ENCODE assay signal across 8 cellular contexts in the genomic region with DNA sequence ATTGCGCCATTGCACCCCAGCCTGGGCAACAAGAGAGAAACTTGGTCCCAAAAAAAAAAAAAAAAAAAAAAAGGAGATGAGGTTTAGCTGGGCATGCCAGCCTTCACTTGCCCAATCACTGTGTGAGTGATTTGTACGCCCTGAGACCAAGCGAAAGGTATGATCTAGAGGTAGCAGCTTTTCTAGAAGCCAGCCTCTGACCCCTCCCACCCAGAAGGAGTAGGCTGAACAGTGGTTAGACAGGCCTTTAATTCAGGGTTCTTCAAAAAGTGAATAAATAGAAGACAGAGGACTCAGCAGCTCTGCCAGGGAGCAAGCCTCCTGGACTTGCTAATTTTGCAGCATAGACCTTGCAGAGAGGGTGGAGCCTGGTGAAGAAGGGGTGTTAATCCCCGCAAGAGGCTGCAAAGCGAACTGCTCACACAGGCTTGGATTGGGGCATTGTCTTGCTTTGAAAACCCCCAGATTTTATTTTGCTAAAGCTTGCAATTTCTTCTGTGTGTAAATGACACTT. TPM values are rescaled to one million over a fixed set of nuclear protein-coding genes. Genes with fewer than 3 reads are reported as not detected.
A peak's percentile ranks its signal among the peaks of the same experiment; 100 is the strongest.
DNase-seq lines count a peak whose midpoint lies in the region; ATAC-seq and TF ChIP-seq lines count a peak whose summit lies in the region.

No MANE protein-coding gene starts in this region.

- peak overlapping the region; percentile 51; the same call in 1 of the 2 replicates for H3K27ac Mint-ChIP-seq in HFFc6

- H3K27ac ChIP-seq in esophagus muscularis mucosa (replicated peaks in 1 of 4): peak overlapping the region; percentile 63 to 77 (median 70)
- H3K27ac ChIP-seq in psoas muscle: peak overlapping the region; percentile 61

- ATAC-seq in SK-N-SH treated with all-trans-retinoic acid at 6 μM for 48 hours (peak; percentile 51), psoas muscle (no peak), GM21360 (IDR thresholded peaks at IDR 0.05; ENCODE audit: unreplicated experiment) (no peak), GM19452 (IDR thresholded peaks at IDR 0.05; ENCODE audit: unreplicated experiment) (no peak)

- H3K27me3 Mint-ChIP-seq in HFFc6 (ENCODE audit: insufficient read depth): peaks cover 2% of the 10 kb centered on the region; the same call in 1 of the 2 replicates

- intact Hi-C loops in esophagus muscularis mucosa (cut with DNase I): no loop called here
- intact Hi-C loops in psoas muscle (cut with DNase I): no loop called here

- H3K27me3 ChIP-seq in esophagus muscularis mucosa (no peaks in the 10 kb centered on the region), psoas muscle (ENCODE audit: insufficient read depth in 3 of 3, low read length in 2 of 3) (no peaks in the 10 kb centered on the region)

- no peaks in the 10 kb centered on the region for H3K9me3 Mint-ChIP-seq in HFFc6

- 63% methylated on average over 5 of the region's 5 CpGs for WGBS in esophagus muscularis mucosa
- WGBS in psoas muscle, 3 donors: 54 to 71% (median 60%) methylated on average over 5 of the region's 5 CpGs

- H3K4me3 ChIP-seq in esophagus muscularis mucosa (no peak overlapping the region), psoas muscle (no peak overlapping the region)

- H3K4me3 Mint-ChIP-seq in HFFc6: no peak overlapping the region

- H3K4me1 Mint-ChIP-seq in HFFc6 (ENCODE audit: low read depth): peaks cover 35% of the 10 kb centered on the region

- H3K4me1 ChIP-seq in esophagus muscularis mucosa (peaks cover 29 to 53% (median 41%) of the 10 kb centered on the region in 4 donors), psoas muscle (peaks cover 32% of the 10 kb centered on the region)

- DNase-seq in HFFc6 (no peak), esophagus muscularis mucosa (ENCODE audit: extremely low spot score) (no peak), psoas muscle (no peak), midbrain (lab: John Stamatoyannopoulos, UW) (no peak), NCI-H1417 (lab: John Stamatoyannopoulos, UW) (no peak)

- TF ChIP-seq EP300 in esophagus muscularis mucosa (IDR thresholded peaks at IDR 0.05): no peak

- no peaks in the 10 kb centered on the region for H3K9me3 ChIP-seq in esophagus muscularis mucosa
- no peaks in the 10 kb centered on the region for H3K9me3 ChIP-seq in psoas muscle

- no peak for TF ChIP-seq POLR2A in esophagus muscularis mucosa (IDR thresholded peaks at IDR 0.05; ENCODE audit: low read depth)

- TF ChIP-seq CTCF in HFFc6 (IDR thresholded peaks at IDR 0.05) (no peak), esophagus muscularis mucosa (IDR thresholded peaks at IDR 0.05) (no peak), psoas muscle (IDR thresholded peaks at IDR 0.05) (no peak)

- peaks cover 21% of the 10 kb centered on the region for H3K36me3 Mint-ChIP-seq in HFFc6 (ENCODE audit: low read depth)

- peaks cover 0 to 28% (median 15%) of the 10 kb centered on the region in 4 donors for H3K36me3 ChIP-seq in esophagus muscularis mucosa
- peaks cover 0 to 4% of the 10 kb centered on the region in 2 donors for H3K36me3 ChIP-seq in psoas muscle (ENCODE audit: insufficient read depth in 1 of 2, low read depth in 1 of 2)

TF ChIP-seq in SK-N-SH treated with all-trans-retinoic acid at 6 μM for 48 hours, 23 proteins besides CTCF, POLR2A, EP300 and RAD21 (continues in another document):
- no peak for TF ChIP-seq BACH2 (CRISPR knock-in tag; IDR thresholded peaks at IDR 0.05; ENCODE audit: borderline replicate concordance)
- no peak for TF ChIP-seq ESRRG (CRISPR knock-in tag; IDR thresholded peaks at IDR 0.05)
- TF ChIP-seq TCF4 (CRISPR knock-in tag; IDR thresholded peaks at IDR 0.05; ENCODE audit: borderline replicate concordance): no peak
- TF ChIP-seq, protein P1, sequence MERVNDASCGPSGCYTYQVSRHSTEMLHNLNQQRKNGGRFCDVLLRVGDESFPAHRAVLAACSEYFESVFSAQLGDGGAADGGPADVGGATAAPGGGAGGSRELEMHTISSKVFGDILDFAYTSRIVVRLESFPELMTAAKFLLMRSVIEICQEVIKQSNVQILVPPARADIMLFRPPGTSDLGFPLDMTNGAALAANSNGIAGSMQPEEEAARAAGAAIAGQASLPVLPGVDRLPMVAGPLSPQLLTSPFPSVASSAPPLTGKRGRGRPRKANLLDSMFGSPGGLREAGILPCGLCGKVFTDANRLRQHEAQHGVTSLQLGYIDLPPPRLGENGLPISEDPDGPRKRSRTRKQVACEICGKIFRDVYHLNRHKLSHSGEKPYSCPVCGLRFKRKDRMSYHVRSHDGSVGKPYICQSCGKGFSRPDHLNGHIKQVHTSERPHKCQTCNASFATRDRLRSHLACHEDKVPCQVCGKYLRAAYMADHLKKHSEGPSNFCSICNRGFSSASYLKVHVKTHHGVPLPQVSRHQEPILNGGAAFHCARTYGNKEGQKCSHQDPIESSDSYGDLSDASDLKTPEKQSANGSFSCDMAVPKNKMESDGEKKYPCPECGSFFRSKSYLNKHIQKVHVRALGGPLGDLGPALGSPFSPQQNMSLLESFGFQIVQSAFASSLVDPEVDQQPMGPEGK (CRISPR knock-in tag; IDR thresholded peaks at IDR 0.05; ENCODE audit: borderline replicate concordance): no peak
- TF ChIP-seq ZNF70 (CRISPR knock-in tag; IDR thresholded peaks at IDR 0.05): no peak
- TF ChIP-seq CSDC2 (CRISPR knock-in tag; IDR thresholded peaks at IDR 0.05): no peak
- TF ChIP-seq ISL1 (CRISPR knock-in tag; IDR thresholded peaks at IDR 0.05): no peak
- TF ChIP-seq PPARA (CRISPR knock-in tag; IDR thresholded peaks at IDR 0.05; ENCODE audit: borderline replicate concordance): no peak
- no peak for TF ChIP-seq ZNF565 (CRISPR knock-in tag; conservative IDR thresholded peaks at IDR 0.05; ENCODE audit: low read depth)
- TF ChIP-seq RARB (CRISPR knock-in tag; IDR thresholded peaks at IDR 0.05): no peak
- TF ChIP-seq TOX (CRISPR knock-in tag; IDR thresholded peaks at IDR 0.05; ENCODE audit: borderline replicate concordance): no peak
- TF ChIP-seq, protein P2, sequence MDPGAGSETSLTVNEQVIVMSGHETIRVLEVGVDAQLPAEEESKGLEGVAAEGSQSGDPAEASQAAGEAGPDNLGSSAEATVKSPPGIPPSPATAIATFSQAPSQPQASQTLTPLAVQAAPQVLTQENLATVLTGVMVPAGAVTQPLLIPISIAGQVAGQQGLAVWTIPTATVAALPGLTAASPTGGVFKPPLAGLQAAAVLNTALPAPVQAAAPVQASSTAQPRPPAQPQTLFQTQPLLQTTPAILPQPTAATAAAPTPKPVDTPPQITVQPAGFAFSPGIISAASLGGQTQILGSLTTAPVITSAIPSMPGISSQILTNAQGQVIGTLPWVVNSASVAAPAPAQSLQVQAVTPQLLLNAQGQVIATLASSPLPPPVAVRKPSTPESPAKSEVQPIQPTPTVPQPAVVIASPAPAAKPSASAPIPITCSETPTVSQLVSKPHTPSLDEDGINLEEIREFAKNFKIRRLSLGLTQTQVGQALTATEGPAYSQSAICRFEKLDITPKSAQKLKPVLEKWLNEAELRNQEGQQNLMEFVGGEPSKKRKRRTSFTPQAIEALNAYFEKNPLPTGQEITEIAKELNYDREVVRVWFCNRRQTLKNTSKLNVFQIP (CRISPR knock-in tag; IDR thresholded peaks at IDR 0.05; ENCODE audit: borderline replicate concordance, low read depth): no peak
- TF ChIP-seq OSR1 (CRISPR knock-in tag; IDR thresholded peaks at IDR 0.05): no peak
- TF ChIP-seq, protein P3, sequence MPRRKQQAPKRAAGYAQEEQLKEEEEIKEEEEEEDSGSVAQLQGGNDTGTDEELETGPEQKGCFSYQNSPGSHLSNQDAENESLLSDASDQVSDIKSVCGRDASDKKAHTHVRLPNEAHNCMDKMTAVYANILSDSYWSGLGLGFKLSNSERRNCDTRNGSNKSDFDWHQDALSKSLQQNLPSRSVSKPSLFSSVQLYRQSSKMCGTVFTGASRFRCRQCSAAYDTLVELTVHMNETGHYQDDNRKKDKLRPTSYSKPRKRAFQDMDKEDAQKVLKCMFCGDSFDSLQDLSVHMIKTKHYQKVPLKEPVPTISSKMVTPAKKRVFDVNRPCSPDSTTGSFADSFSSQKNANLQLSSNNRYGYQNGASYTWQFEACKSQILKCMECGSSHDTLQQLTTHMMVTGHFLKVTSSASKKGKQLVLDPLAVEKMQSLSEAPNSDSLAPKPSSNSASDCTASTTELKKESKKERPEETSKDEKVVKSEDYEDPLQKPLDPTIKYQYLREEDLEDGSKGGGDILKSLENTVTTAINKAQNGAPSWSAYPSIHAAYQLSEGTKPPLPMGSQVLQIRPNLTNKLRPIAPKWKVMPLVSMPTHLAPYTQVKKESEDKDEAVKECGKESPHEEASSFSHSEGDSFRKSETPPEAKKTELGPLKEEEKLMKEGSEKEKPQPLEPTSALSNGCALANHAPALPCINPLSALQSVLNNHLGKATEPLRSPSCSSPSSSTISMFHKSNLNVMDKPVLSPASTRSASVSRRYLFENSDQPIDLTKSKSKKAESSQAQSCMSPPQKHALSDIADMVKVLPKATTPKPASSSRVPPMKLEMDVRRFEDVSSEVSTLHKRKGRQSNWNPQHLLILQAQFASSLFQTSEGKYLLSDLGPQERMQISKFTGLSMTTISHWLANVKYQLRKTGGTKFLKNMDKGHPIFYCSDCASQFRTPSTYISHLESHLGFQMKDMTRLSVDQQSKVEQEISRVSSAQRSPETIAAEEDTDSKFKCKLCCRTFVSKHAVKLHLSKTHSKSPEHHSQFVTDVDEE (CRISPR knock-in tag; IDR thresholded peaks at IDR 0.05): no peak
- no peak for TF ChIP-seq ZFP30 (CRISPR knock-in tag; IDR thresholded peaks at IDR 0.05)
- TF ChIP-seq CSRNP3 (CRISPR knock-in tag; IDR thresholded peaks at IDR 0.05): no peak

RNA-seq across cellular contexts. Expression of gene CYTH1, which starts 7.1 kb away (rescaled TPM):
- total RNA-seq in HFFc6 (2021; fragmentation: NEBNext Ultra II Directional; extraction: Animal tissue kit (Norgen Biotek cat#: 25700)): 10 to 100 TPM in 4 of 6 experiments, 1 to 10 TPM in 2; 7.7 to 15.3 (median 10.9) TPM
- total RNA-seq in esophagus muscularis mucosa (10 to 100 TPM; 25.7 to 39.4 (median 35.7) TPM), psoas muscle (10 to 100 TPM; 25.6 to 40.4 (median 34.0) TPM)
- polyA plus RNA-seq in psoas muscle: 10 to 100 TPM; 18.7 to 38.0 (median 23.9) TPM

RNA-seq across cellular contexts. Expression of gene USP36, which starts 51.4 kb away (rescaled TPM):
- 10 to 100 TPM; 43.6 to 50.3 (median 46.2) TPM for total RNA-seq in HFFc6 (2021; fragmentation: NEBNext Ultra II Directional; extraction: Animal tissue kit (Norgen Biotek cat#: 25700))
- total RNA-seq in esophagus muscularis mucosa (10 to 100 TPM; 23.3 to 44.7 (median 32.2) TPM), psoas muscle (10 to 100 TPM; 24.2 to 40.5 (median 28.8) TPM)
- 10 to 100 TPM; 14.0 to 23.7 (median 20.6) TPM for polyA plus RNA-seq in psoas muscle
